13 cellular contexts compared by ENCODE assay signal in the genomic region with DNA sequence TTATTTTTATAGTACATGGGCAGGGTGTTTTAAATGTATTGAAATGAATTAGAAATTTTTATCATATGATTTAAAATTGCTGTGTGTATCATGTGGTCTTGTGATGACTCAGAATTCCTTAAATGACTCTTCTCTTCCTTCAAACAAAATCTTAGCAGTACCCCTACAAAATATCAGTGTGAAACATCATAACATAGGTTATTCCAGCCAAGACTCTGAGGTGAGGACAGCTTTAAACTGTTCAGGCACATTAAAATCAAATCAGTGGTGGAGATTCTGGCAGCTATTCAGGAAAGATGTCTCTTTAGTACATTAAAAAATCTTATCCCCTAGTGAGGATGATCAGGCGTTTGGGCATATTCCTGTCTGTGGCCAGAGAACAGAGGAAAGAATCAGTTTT.
DNase-seq lines count a peak whose midpoint lies in the region; ATAC-seq and TF ChIP-seq lines count a peak whose summit lies in the region.
"Had no signal": no experiment of that assay in that cellular context is flagged by ENCODE, and none has a peak within 500 bp of the region (broad histone marks: within the 10 kb centered on the region; RNA-seq: fewer than 3 reads in every experiment).

No MANE protein-coding gene starts in this region.

- H3K36me3 ChIP-seq in fibroblast of lung (ENCODE audit: control insufficient read depth, insufficient read depth, low read length), result no peaks in the 10 kb centered on the region
- H3K36me3 ChIP-seq: BE2C had no signal

- no peak overlapping the region for H3K4me2 ChIP-seq in fibroblast of lung (ENCODE audit: extremely low read depth, insufficient read depth, low read length)

- ATAC-seq in GM19463 (IDR thresholded peaks at IDR 0.05; ENCODE audit: unreplicated experiment), result peak; percentile 49

- H3K4me1 ChIP-seq in fibroblast of lung (ENCODE audit: control insufficient read depth, extremely low read depth, insufficient read depth, low read length), result peaks cover 11% of the 10 kb centered on the region

- TF ChIP-seq CTCF in fibroblast of lung (conservative IDR thresholded peaks at IDR 0.05 in 1 of 2, IDR thresholded peaks at IDR 0.05 in 1 of 2; ENCODE audit: low read depth in 1 of 2, low read length in 2 of 2), result no peak

- intact Hi-C loops in posterior cingulate gyrus (cut with DNase I), result no loop called here

- H2AFZ ChIP-seq in fibroblast of lung (ENCODE audit: low read length), result no peak overlapping the region

- no peaks in the 10 kb centered on the region for H4K20me1 ChIP-seq in fibroblast of lung (ENCODE audit: control insufficient read depth, extremely low read depth, insufficient read depth, low read length)

- H3K4me3 ChIP-seq in fibroblast of lung (replicated peaks in 1 of 4; ENCODE audit: control extremely low read depth in 1 of 4, insufficient read depth in 1 of 4, low read depth in 3 of 4, low read length in 4 of 4), result no peak overlapping the region

- no peaks in the 10 kb centered on the region for H3K27me3 ChIP-seq in fibroblast of lung (ENCODE audit: control insufficient read depth, insufficient read depth, low read length)
- H3K27me3 ChIP-seq: BE2C had no signal

- no peak overlapping the region for H3K9ac ChIP-seq in fibroblast of lung (ENCODE audit: insufficient read depth, low read length)

- no peaks in the 10 kb centered on the region for H3K79me2 ChIP-seq in fibroblast of lung (ENCODE audit: control insufficient read depth, insufficient read depth, low read length)

- DNase-seq in AG08395 (ENCODE audit: low spot score) (peak; percentile 21), NCI-H446 treated with DMSO at 0.1 percent for 48 hours (lab: John Stamatoyannopoulos, UW) (peak; percentile 37), fibroblast of lung (ENCODE audit: low read depth in 2 of 2) (peak; percentile 40 to 48), midbrain (lab: John Stamatoyannopoulos, UW) (no peak), kidney glomerular epithelial cell (lab: John Stamatoyannopoulos, UW) (no peak), posterior cingulate gyrus (no peak), hepatic stellate cell (ENCODE audit: low spot score) (no peak)
- DNase-seq: BE2C, erythroblast, NCI-H1105 treated with DMSO at 0.1 percent for 48 hours, NCI-H526, Right ventricle myocardium superior had no signal

- no peaks in the 10 kb centered on the region for H3K9me3 ChIP-seq in fibroblast of lung (ENCODE audit: control insufficient read depth, insufficient read depth, low read depth, low read length)
- H3K9me3 ChIP-seq: BE2C had no signal

- H3K27ac ChIP-seq in fibroblast of lung (ENCODE audit: insufficient read depth, low read length), result no peak overlapping the region

Comparison
In these comparisons a context has a peak if more than half of its experiments do, and no peak if none do; other contexts are left out.
1. DNase-seq: peak in AG08395 (single experiment), NCI-H446 treated with DMSO at 0.1 percent for 48 hours (single experiment) and fibroblast of lung (2 of 2); none in midbrain (single experiment), kidney glomerular epithelial cell (single experiment), posterior cingulate gyrus (0 of 10) and hepatic stellate cell (single experiment).